Comparison of ENCODE assay signal across 30 cellular contexts in the genomic region with DNA sequence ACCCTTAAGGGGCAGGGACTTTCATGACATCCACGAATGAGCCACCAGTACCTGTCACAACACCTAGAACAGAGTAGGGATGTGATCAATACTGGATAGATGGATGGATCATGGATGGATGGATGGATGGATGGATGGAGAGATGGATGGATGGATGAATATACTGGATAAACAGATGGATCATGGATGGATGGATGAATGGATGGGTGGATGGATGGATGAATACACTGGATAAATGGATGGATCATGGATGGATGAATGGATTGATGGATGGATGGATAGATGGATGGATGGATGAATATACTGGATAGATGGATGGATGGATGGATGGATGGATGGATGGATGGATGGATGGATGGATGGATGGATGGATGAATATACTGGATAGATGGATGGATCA.
"Had no signal": no experiment of that assay in that cellular context is flagged by ENCODE, and none has a peak within 500 bp of the region (broad histone marks: within the 10 kb centered on the region; RNA-seq: fewer than 3 reads in every experiment).

No MANE protein-coding gene starts in this region.

- H3K4me3 ChIP-seq: left lung, lower lobe of right lung, neural progenitor cell, right atrium auricular region, sigmoid colon, spleen, tibial nerve, vagina had no signal

- H3K27ac Mint-ChIP-seq: immature natural killer cell; naive B cell; natural killer cell; nephron progenitor cell; neural progenitor cell; stimulated activated memory B cell treated with anti-CD40 and anti-IgM and Interleukin-4, amounts not matched to agents 10 μg/mL and 1 μg/mL and 100 μg/mL, for 72 hours; stimulated activated naive CD8-positive, alpha-beta T cell treated with anti-CD3 and anti-CD28 coated beads, Interleukin-15, amount 100 ng/mL, for 72 hours; type B pancreatic cell had no signal

- DNase-seq: hypothalamus; immature natural killer cell; kidney; left colon; left lung; lower lobe of right lung; mammary epithelial cell; mesenchymal stem cell; naive B cell; natural killer cell; nephron progenitor cell; occipital lobe; sigmoid colon; small intestine; spleen; stimulated activated CD4-positive, alpha-beta T cell treated with anti-CD3 and anti-CD28 coated beads, Interleukin-2, amount 100 ng/mL, for 48 hours; stimulated activated CD4-positive, alpha-beta T cell treated with anti-CD3 and anti-CD28 coated beads, Interleukin-4, amount 100 ng/mL, for 4 hours; stimulated activated CD8-positive, alpha-beta memory T cell treated with anti-CD3 and anti-CD28 coated beads, Interleukin-4, amount 100 ng/mL, for 48 hours; stimulated activated naive CD4-positive, alpha-beta T cell treated with Interleukin-2 at 50 U/mL for 16 hours; stimulated activated naive CD8-positive, alpha-beta T cell treated with anti-CD3 and anti-CD28 coated beads, Interleukin-15, amount 100 ng/mL, for 72 hours; substantia nigra had no signal

- H3K4me2 ChIP-seq: neural progenitor cell had no signal

- H2AFZ ChIP-seq: neural progenitor cell, parathyroid adenoma had no signal

- FAIRE-seq: islet of Langerhans, small intestine had no signal

- H3K27me3 Mint-ChIP-seq: stimulated activated memory B cell treated with anti-CD40 and anti-IgM and Interleukin-4, amounts not matched to agents 10 μg/mL and 1 μg/mL and 100 μg/mL, for 72 hours; stimulated activated naive CD8-positive, alpha-beta T cell treated with anti-CD3 and anti-CD28 coated beads, Interleukin-15, amount 100 ng/mL, for 72 hours; type B pancreatic cell had no signal

- H3K4me1 ChIP-seq: left lung, lower lobe of right lung, neural progenitor cell, right atrium auricular region, spleen, vagina had no signal

- H3K9me3 Mint-ChIP-seq: immature natural killer cell; naive B cell; natural killer cell; nephron progenitor cell; neural progenitor cell; stimulated activated naive CD8-positive, alpha-beta T cell treated with anti-CD3 and anti-CD28 coated beads, Interleukin-15, amount 100 ng/mL, for 72 hours; type B pancreatic cell had no signal

- H3K36me3 Mint-ChIP-seq: immature natural killer cell; naive B cell; natural killer cell; neural progenitor cell; stimulated activated memory B cell treated with anti-CD40 and anti-IgM and Interleukin-4, amounts not matched to agents 10 μg/mL and 1 μg/mL and 100 μg/mL, for 72 hours; type B pancreatic cell had no signal

- H3K4me1 Mint-ChIP-seq: immature natural killer cell; naive B cell; natural killer cell; nephron progenitor cell; stimulated activated naive CD8-positive, alpha-beta T cell treated with anti-CD3 and anti-CD28 coated beads, Interleukin-15, amount 100 ng/mL, for 72 hours had no signal

- H3K9ac ChIP-seq: neural progenitor cell, parathyroid adenoma had no signal

- H3K9me3 ChIP-seq: left lung, lower lobe of right lung, neutrophil, right atrium auricular region, sigmoid colon, spleen, tibial nerve, vagina had no signal

- H3K27ac ChIP-seq: left lung, lower lobe of right lung, neural progenitor cell, neutrophil, parathyroid adenoma, right atrium auricular region, spleen had no signal

- H3K27me3 ChIP-seq: left lung, neural progenitor cell, neutrophil, right atrium auricular region, sigmoid colon, tibial nerve, vagina had no signal

- H3K36me3 ChIP-seq: left lung, lower lobe of right lung, neural progenitor cell, neutrophil, right atrium auricular region, sigmoid colon, spleen, tibial nerve, vagina had no signal

- ATAC-seq: left colon; left lung; lower lobe of right lung; natural killer cell; stimulated activated memory B cell treated with anti-CD40 and anti-IgM and Interleukin-4, amounts not matched to agents 10 μg/mL and 1 μg/mL and 100 μg/mL, for 72 hours; stimulated activated naive CD8-positive, alpha-beta T cell treated with anti-CD3 and anti-CD28 coated beads, Interleukin-15, amount 100 ng/mL, for 72 hours had no signal

- H3K4me3 Mint-ChIP-seq: immature natural killer cell; naive B cell; natural killer cell; nephron progenitor cell; neural progenitor cell; stimulated activated memory B cell treated with anti-CD40 and anti-IgM and Interleukin-4, amounts not matched to agents 10 μg/mL and 1 μg/mL and 100 μg/mL, for 72 hours; stimulated activated naive CD8-positive, alpha-beta T cell treated with anti-CD3 and anti-CD28 coated beads, Interleukin-15, amount 100 ng/mL, for 72 hours; type B pancreatic cell had no signal
